Comparison of ENCODE assay signal across 20 cellular contexts in genomic region chr1:13585996-13586395, GRCh38. TPM values are rescaled to one million over a fixed set of nuclear protein-coding genes. Genes with fewer than 3 reads are reported as not detected.
A peak's percentile ranks its signal among the peaks of the same experiment; 100 is the strongest.
DNase-seq lines count a peak whose midpoint lies in the region; ATAC-seq, FAIRE-seq and TF ChIP-seq lines count a peak whose summit lies in the region.
"Had no signal": no experiment of that assay in that cellular context is flagged by ENCODE, and none has a peak within 500 bp of the region (broad histone marks: within the 10 kb centered on the region; RNA-seq: fewer than 3 reads in every experiment).

No MANE protein-coding gene starts in this region.

- H4K91ac ChIP-seq in H1 (replicated peaks; ENCODE audit: insufficient read length, low read length): peak overlapping the region; percentile 81

- no peak for FAIRE-seq in H1 (lab: Jason Lieb, UNC)

- peaks cover 24 to 65% of the 10 kb centered on the region in 2 experiments for H3K79me2 ChIP-seq in H1 (ENCODE audit: control insufficient read depth in 1 of 2, insufficient read depth in 2 of 2, low read length in 2 of 2)

- H3K27me3 ChIP-seq in HUES6 (ENCODE audit: control insufficient read depth, insufficient read depth, low read length): peaks cover 12% of the 10 kb centered on the region; the same call in 1 of the 2 replicates
- H3K27me3 ChIP-seq in H1 (replicated peaks in 1 of 4; ENCODE audit: control insufficient read depth in 3 of 4, extremely low read depth in 1 of 4, insufficient read depth in 3 of 4, low read length in 3 of 4): peaks cover 0 to 3% (median 0%) of the 10 kb centered on the region in 4 experiments; a peak in 3 of 7 replicates
- H3K27me3 ChIP-seq in suprapubic skin: peaks cover 34% of the 10 kb centered on the region
- H3K27me3 ChIP-seq: BE2C had no signal

- H3K27ac ChIP-seq in HUES6 (ENCODE audit: low read depth, low read length): peak overlapping the region; percentile 73
- peak overlapping the region; percentile 6; the same call in 1 of the 2 replicates for H3K27ac ChIP-seq in H1 (ENCODE audit: low read depth, low read length)
- H3K27ac ChIP-seq in suprapubic skin: peak overlapping the region; percentile 94
- H3K27ac ChIP-seq: thoracic aorta had no signal

- TF ChIP-seq POLR2A in H1 (IDR thresholded peaks at IDR 0.05; ENCODE audit: control extremely low read depth in 1 of 2, low read depth in 2 of 2, low read length in 2 of 2) (no peak), suprapubic skin (IDR thresholded peaks at IDR 0.05) (no peak)

- H2BK12ac ChIP-seq in H1 (ENCODE audit: low read depth, low read length): peak overlapping the region; percentile 99; the same call in 1 of the 2 replicates

- H2AFZ ChIP-seq in H1 (ENCODE audit: low read length): no peak overlapping the region

- peak overlapping the region; percentile 76 for H3K4ac ChIP-seq in H1 (replicated peaks; ENCODE audit: insufficient read length, low read depth, low read length)

- peak overlapping the region; percentile 44 for H4K5ac ChIP-seq in H1 (ENCODE audit: insufficient read length, low read depth, low read length)

- TF ChIP-seq RAD21 in H1 (IDR thresholded peaks at IDR 0.05 in 1 of 2, conservative IDR thresholded peaks at IDR 0.05 in 1 of 2; ENCODE audit: low read depth in 2 of 2, low read length in 2 of 2): no peak

- POLR2A ChIA-PET in H1 (lab: Charles Lee; ENCODE audit: partially characterized antibody): interaction anchor here (3.2 kb wide), 1 partner anchor 8 kb away, joined by 15 read pairs; no protein-coding TSS in a partner anchor

- H3K4me3 ChIP-seq in HUES6 (ENCODE audit: low read depth, low read length): peak overlapping the region; percentile 95
- peak overlapping the region; percentile 80 to 100 (median 88); a peak in 7 of 8 replicates for H3K4me3 ChIP-seq in H1 (ENCODE audit: extremely low read depth in 1 of 4, insufficient read depth in 2 of 4, low read depth in 3 of 4, low read length in 4 of 4)
- H3K4me3 ChIP-seq in suprapubic skin: peak overlapping the region; percentile 56

- H3K4me1 ChIP-seq in HUES6 (ENCODE audit: control insufficient read depth, insufficient read depth, low read length) (peaks cover 36% of the 10 kb centered on the region), H1 (replicated peaks in 1 of 4; ENCODE audit: control insufficient read depth in 3 of 4, insufficient read depth in 4 of 4, low read length in 3 of 4) (peaks cover 9 to 41% (median 28%) of the 10 kb centered on the region in 4 experiments), suprapubic skin (peaks cover 44% of the 10 kb centered on the region)
- H3K4me1 ChIP-seq: BE2C had no signal

- peak overlapping the region; percentile 10 for H3K56ac ChIP-seq in H1 (replicated peaks; ENCODE audit: insufficient read length, low read depth, low read length)

- peaks cover 0 to 5% of the 10 kb centered on the region in 2 experiments for H4K20me1 ChIP-seq in H1 (replicated peaks in 1 of 2; ENCODE audit: control insufficient read depth in 1 of 2, insufficient read depth in 2 of 2, low read length in 2 of 2)

- WGBS in H1 (ENCODE audit: extremely low coverage in 1 of 2, insufficient coverage in 1 of 2, insufficient read length in 1 of 2, insufficient replicate concordance in 2 of 2, low coverage in 1 of 2, low lambda C conversion rate in 2 of 2, missing lambda C conversion rate in 1 of 2), 2 experiments: 41% methylated on average over 7 of the region's 7 CpGs; no CpG with 5 or more reads in 1 of the 2 experiments
- 26% methylated on average over 7 of the region's 7 CpGs for WGBS in suprapubic skin

- H3K4me2 ChIP-seq in H1 (ENCODE audit: insufficient read depth in 1 of 2, low read depth in 2 of 2, low read length in 2 of 2): peak overlapping the region; percentile 87 to 95

- no peak for DNase-seq in H1 (ENCODE audit: low read depth in 1 of 2, low spot score in 2 of 2)
- DNase-seq in midbrain (lab: John Stamatoyannopoulos, UW): peak; percentile 48
- no peak for DNase-seq in suprapubic skin (ENCODE audit: low spot score in 2 of 2)
- DNase-seq in retina: no peak
- no peak for DNase-seq in NCI-H526 treated with DMSO at 0.1 percent for 48 hours (lab: John Stamatoyannopoulos, UW)
- no peak for DNase-seq in central memory CD4-positive, alpha-beta T cell
- DNase-seq: activated CD4-positive, alpha-beta T cell treated with anti-CD3 and anti-CD28 coated beads for 48 hours; activated naive CD8-positive, alpha-beta T cell treated with anti-CD3 and anti-CD28 coated beads, Interleukin-2, amount 10 ng/mL, durations not matched to agents 7 days and 5 days; activated T-cell treated with anti-CD3 and anti-CD28 coated beads, Interleukin-2, amount 50 U/mL, for 1 hour; BE2C; dermis blood vessel endothelial cell; DMS53; left cardiac atrium; natural killer cell; NCI-H1930; NCI-H774 had no signal

- no peak for TF ChIP-seq EP300 in H1 (IDR thresholded peaks at IDR 0.05; ENCODE audit: borderline replicate concordance in 1 of 2, low read depth in 2 of 2, low read length in 2 of 2)
- TF ChIP-seq EP300 in suprapubic skin (IDR thresholded peaks at IDR 0.05): no peak

- H2BK20ac ChIP-seq in H1 (ENCODE audit: low read length): peak overlapping the region; percentile 87; the same call in 1 of the 2 replicates

- CTCF ChIA-PET in H1 (lab: Charles Lee; ENCODE audit: partially characterized antibody): interaction anchor here (1.1 to 1.6 kb wide), 2 partner anchors 11 to 15 kb away, joined by 3 read pairs; no protein-coding TSS in a partner anchor

- peak overlapping the region; percentile 27 for H3K9ac ChIP-seq in HUES6 (ENCODE audit: low read length)
- no peak overlapping the region for H3K9ac ChIP-seq in H1 (replicated peaks in 1 of 4; ENCODE audit: extremely low read depth in 1 of 4, low read depth in 3 of 4, low read length in 3 of 4)

- H3K9me3 ChIP-seq in HUES6 (ENCODE audit: control insufficient read depth, insufficient read depth, low read depth, low read length): no peaks in the 10 kb centered on the region
- no peaks in the 10 kb centered on the region for H3K9me3 ChIP-seq in H1 (ENCODE audit: insufficient read depth in 2 of 2, low read depth in 1 of 2, low read length in 1 of 2)
- H3K9me3 ChIP-seq in suprapubic skin: no peaks in the 10 kb centered on the region
- H3K9me3 ChIP-seq: BE2C, thoracic aorta had no signal

- peaks cover 15% of the 10 kb centered on the region; the same call in 1 of the 2 replicates for H3K23me2 ChIP-seq in H1 (ENCODE audit: low read depth, low read length)

- H3K36me3 ChIP-seq in HUES6 (ENCODE audit: control insufficient read depth, insufficient read depth, low read length) (peaks cover under 1% of the 10 kb centered on the region; the same call in 1 of the 2 replicates), H1 (ENCODE audit: control insufficient read depth in 2 of 4, insufficient read depth in 4 of 4, low read length in 3 of 4) (peaks cover 0 to 5% (median 0%) of the 10 kb centered on the region in 4 experiments; a peak in 3 of 8 replicates), suprapubic skin (no peaks in the 10 kb centered on the region)
- H3K36me3 ChIP-seq: BE2C, thoracic aorta had no signal

- 0 out of 2 replicates have a peak, but pooled peaks cover 7% of the 10 kb centered on the region for H3K79me1 ChIP-seq in H1 (ENCODE audit: low read depth, low read length)

- no peak for ATAC-seq in GM18511 (IDR thresholded peaks at IDR 0.05; ENCODE audit: unreplicated experiment)
- ATAC-seq: left cardiac atrium, natural killer cell had no signal

- H2BK5ac ChIP-seq in H1 (ENCODE audit: low read depth, low read length): peak overlapping the region; percentile 73; the same call in 1 of the 2 replicates

- no peak overlapping the region for H2AK5ac ChIP-seq in H1 (ENCODE audit: low read depth, low read length)

- peak overlapping the region; percentile 94 for H2BK120ac ChIP-seq in H1 (replicated peaks; ENCODE audit: low read depth, low read length)

- no peak overlapping the region for H4K8ac ChIP-seq in H1 (ENCODE audit: extremely low read depth, insufficient read depth, low read length)

- H3K14ac ChIP-seq in H1 (ENCODE audit: insufficient read length): no peak overlapping the region

- no peak overlapping the region for H2BK15ac ChIP-seq in H1 (ENCODE audit: low read length)

- peak overlapping the region; percentile 92; the same call in 1 of the 2 replicates for H3K18ac ChIP-seq in H1 (ENCODE audit: extremely low read depth, low read length)

- H3K23ac ChIP-seq in H1 (ENCODE audit: insufficient read length): no peak overlapping the region

- TF ChIP-seq CTCF in H1 (IDR thresholded peaks at IDR 0.05; ENCODE audit: control extremely low read depth in 1 of 3, insufficient read depth in 1 of 3, low read depth in 1 of 3, low read length in 3 of 3): no peak
- TF ChIP-seq CTCF in suprapubic skin (IDR thresholded peaks at IDR 0.05): no peak

TF ChIP-seq in H1, 55 proteins besides CTCF, POLR2A, EP300 and RAD21:
- TF ChIP-seq CBX8 (IDR thresholded peaks at IDR 0.05; ENCODE audit: borderline replicate concordance, low read depth, low read length): no peak
- TF ChIP-seq KDM1A (IDR thresholded peaks at IDR 0.05; ENCODE audit: borderline replicate concordance, low read length): no peak
- no peak for TF ChIP-seq CREB1 (IDR thresholded peaks at IDR 0.05)
TF ChIP-seq in H1: peak in this region for 0.

RNA-seq across cellular contexts. Expression of gene PDPN, which starts 2.4 kb away (rescaled TPM):
- 169 and 182 TPM in 2 replicates for total RNA-seq in H1 (2021; fragmentation: NEBNext Ultra II Directional; extraction: Animal tissue kit (Norgen Biotek cat#: 25700))
- polyA plus RNA-seq in H1 (2011; rRNA removed): 44.7 and 49.7 TPM in 2 replicates
- 44.8 TPM for polyA plus RNA-seq in H1 (2011; cell fraction: cytosol; rRNA removed)
- polyA plus RNA-seq in H1 (2011; cell fraction: nucleus; rRNA removed): 56.8 TPM
- polyA plus RNA-seq in H1 (2012, experiment 1 of 2): 126 to 171 TPM (median 161 TPM) in 4 replicates
- polyA plus RNA-seq in H1 (2012, experiment 2 of 2): 60.4 TPM
- 161 TPM for polyA plus RNA-seq in H1 (2013, experiment 1 of 2)
- polyA plus RNA-seq in H1 (2013, experiment 2 of 2): 213 TPM
- polyA minus RNA-seq in H1 (2011; rRNA and poly(A)+ RNA removed): 55.2 and 59.1 TPM in 2 replicates
- polyA minus RNA-seq in H1 (2011; cell fraction: cytosol; rRNA and poly(A)+ RNA removed): 45.0 TPM
- polyA minus RNA-seq in H1 (2011; cell fraction: nucleus; rRNA and poly(A)+ RNA removed): 38.2 TPM
- total RNA-seq in suprapubic skin: 10 to 100 TPM; 21.4 to 46.6 (median 29.1) TPM
- total RNA-seq: activated naive CD8-positive, alpha-beta T cell treated with anti-CD3 and anti-CD28 coated beads, Interleukin-2, amount 10 ng/mL, durations not matched to agents 7 days and 5 days; natural killer cell; T-helper 2 cell treated with Interferon-gamma antibody and Interleukin-4, amounts not matched to agents 100 ng/mL and 5 ng/mL, for 36 hours had no signal

Comparison
In these comparisons a context has a peak if more than half of its experiments do, and no peak if none do; other contexts are left out.
1. H3K27ac ChIP-seq: peak in every context shown above with its lines; median percentile 94 in suprapubic skin; 73 in HUES6; 6 in H1.